In genomic region chr1:18761948-18762905, GRCh38 we compare ENCODE assay signal across 17 cellular contexts.
"Had no signal": no experiment of that assay in that cellular context is flagged by ENCODE, and none has a peak within 500 bp of the region (broad histone marks: within the 10 kb centered on the region; RNA-seq: fewer than 3 reads in every experiment).

No MANE protein-coding gene starts in this region.

- ATAC-seq: body of pancreas had no signal

- DNase-seq: activated B cell treated with CpG ODN at 0.5 μM for 24 hours; activated CD4-positive, alpha-beta memory T cell treated with anti-CD3 and anti-CD28 coated beads for 36 hours; activated CD4-positive, alpha-beta T cell treated with anti-CD3 and anti-CD28 coated beads for 4 hours; activated T-cell treated with anti-CD3 and anti-CD28 coated beads for 4 hours; amniotic stem cell; mesendoderm; stimulated activated CD4-positive, alpha-beta T cell treated with anti-CD3 and anti-CD28 coated beads, Interleukin-12 subunit alpha, Interleukin-12 subunit beta, amount 100 ng/mL, for 4 hours; stimulated activated CD4-positive, alpha-beta T cell treated with anti-CD3 and anti-CD28 coated beads, Interleukin-1b, Interleukin-23, amount 100 ng/mL, for 48 hours; stimulated activated CD8-positive, alpha-beta memory T cell treated with anti-CD3 and anti-CD28 coated beads, Interleukin-4, amount 100 ng/mL, for 48 hours; stimulated activated naive CD4-positive, alpha-beta T cell; transverse colon; uterus had no signal

- H3K36me3 Mint-ChIP-seq: activated CD4-positive, alpha-beta memory T cell treated with anti-CD3 and anti-CD28 coated beads for 36 hours had no signal

- H3K9me3 ChIP-seq: body of pancreas had no signal

- H3K9me3 Mint-ChIP-seq: natural killer cell treated with Interleukin-12 subunit alpha and Interleukin-12 subunit beta and Interleukin-15 and Interleukin-18, amount 100 ng/mL, for 72 hours; T-helper 2 cell treated with Interferon-gamma antibody and Interleukin-4, amounts not matched to agents 5 μg/mL and 100 μg/mL, for 36 hours had no signal

- H3K4me1 Mint-ChIP-seq: activated B cell treated with CpG ODN at 0.5 μM for 24 hours had no signal

- H3K4me3 ChIP-seq: body of pancreas, dorsolateral prefrontal cortex, transverse colon, uterus had no signal

- H3K27me3 ChIP-seq: body of pancreas had no signal

- H3K27ac ChIP-seq: body of pancreas, dorsolateral prefrontal cortex, transverse colon, uterus had no signal

- H3K36me3 ChIP-seq: transverse colon, uterus had no signal

- H3K4me3 Mint-ChIP-seq: activated B cell treated with CpG ODN at 0.5 μM for 24 hours; activated CD4-positive, alpha-beta memory T cell treated with anti-CD3 and anti-CD28 coated beads for 36 hours; activated naive CD8-positive, alpha-beta T cell; natural killer cell treated with Interleukin-12 subunit alpha and Interleukin-12 subunit beta and Interleukin-15 and Interleukin-18, amount 100 ng/mL, for 72 hours; T-helper 2 cell treated with Interferon-gamma antibody and Interleukin-4, amounts not matched to agents 5 μg/mL and 100 μg/mL, for 36 hours had no signal

- H3K27ac Mint-ChIP-seq: activated B cell treated with CpG ODN at 0.5 μM for 24 hours; activated CD4-positive, alpha-beta memory T cell treated with anti-CD3 and anti-CD28 coated beads for 36 hours; activated naive CD8-positive, alpha-beta T cell; natural killer cell treated with Interleukin-12 subunit alpha and Interleukin-12 subunit beta and Interleukin-15 and Interleukin-18, amount 100 ng/mL, for 72 hours; T-helper 2 cell treated with Interferon-gamma antibody and Interleukin-4, amounts not matched to agents 5 μg/mL and 100 μg/mL, for 36 hours had no signal

- H3K4me1 ChIP-seq: body of pancreas, transverse colon, uterus had no signal
